In genomic region chr1:47696911-47697441, GRCh38 we compare ENCODE assay signal across 13 cellular contexts.
DNase-seq lines count a peak whose midpoint lies in the region; ATAC-seq and TF ChIP-seq lines count a peak whose summit lies in the region.
"Had no signal": no experiment of that assay in that cellular context is flagged by ENCODE, and none has a peak within 500 bp of the region (broad histone marks: within the 10 kb centered on the region; RNA-seq: fewer than 3 reads in every experiment).

No MANE protein-coding gene starts in this region.

- H2AFZ ChIP-seq in GM23338: no peak overlapping the region

- H3K36me3 ChIP-seq in HUES48 (ENCODE audit: control insufficient read depth, insufficient read depth, low read length) (no peaks in the 10 kb centered on the region), liver (ENCODE audit: control insufficient read depth in 4 of 4, insufficient read depth in 3 of 4, low read depth in 1 of 4, low read length in 3 of 4) (no peaks in the 10 kb centered on the region), GM23338 (ENCODE audit: insufficient read depth) (no peaks in the 10 kb centered on the region)
- H3K36me3 ChIP-seq: right atrium auricular region had no signal

- TF ChIP-seq CTCF in liver (IDR thresholded peaks at IDR 0.05; ENCODE audit: low read depth, low read length, missing input control) (no peak), GM23338 (conservative IDR thresholded peaks at IDR 0.05; ENCODE audit: low read depth in 2 of 2) (no peak)

- H3F3A ChIP-seq in GM23338 (replicated peaks; ENCODE audit: low read depth): no peaks in the 10 kb centered on the region

- H3K4me3 ChIP-seq in HUES48 (ENCODE audit: low read depth, low read length): no peak overlapping the region
- no peak overlapping the region for H3K4me3 ChIP-seq in liver (ENCODE audit: low read depth in 1 of 3, low read length in 3 of 3)
- H3K4me3 ChIP-seq in GM23338: no peak overlapping the region
- H3K4me3 ChIP-seq: right atrium auricular region had no signal

- H3K9ac ChIP-seq in HUES48 (ENCODE audit: low read depth, low read length): no peak overlapping the region
- no peak overlapping the region for H3K9ac ChIP-seq in liver (ENCODE audit: low read depth in 1 of 2, low read length in 2 of 2)

- ATAC-seq in GM21528 (IDR thresholded peaks at IDR 0.05; ENCODE audit: low FRiP score, unreplicated experiment) (no peak), GM23338 (no peak)
- ATAC-seq: activated T-cell treated with anti-CD3 and anti-CD28 coated beads, Interleukin-2, amount 50 U/mL, for 4 hours; Panc1 had no signal

- H3K9me3 Mint-ChIP-seq in GM23338: no peaks in the 10 kb centered on the region
- H3K9me3 Mint-ChIP-seq: activated T-cell treated with anti-CD3 and anti-CD28 coated beads, Interleukin-2, amount 50 U/mL, for 4 hours; CD4-positive, alpha-beta T cell had no signal

- H3K4me1 Mint-ChIP-seq in GM23338: peaks cover 4% of the 10 kb centered on the region; the same call in 2 of the 3 replicates

- peaks cover 8% of the 10 kb centered on the region for H3K27me3 Mint-ChIP-seq in GM23338 (ENCODE audit: insufficient read depth, low read depth, poor library complexity)

- H3K9me3 ChIP-seq in HUES48 (ENCODE audit: control insufficient read depth, insufficient read depth, low read length) (no peaks in the 10 kb centered on the region), liver (ENCODE audit: control insufficient read depth in 4 of 4, low read length in 3 of 4) (no peaks in the 10 kb centered on the region)
- H3K9me3 ChIP-seq: right atrium auricular region had no signal

- H3K9me2 ChIP-seq in GM23338 (ENCODE audit: insufficient read depth): no peaks in the 10 kb centered on the region

- WGBS in liver: 91% methylated on average over 3 of the region's 3 CpGs

- TF ChIP-seq RAD21 in liver (IDR thresholded peaks at IDR 0.05): peak in 1 of 2 donors; percentile 30

- peak; percentile 8 for DNase-seq in RKO (ENCODE audit: low spot score)
- peak; percentile 29 for DNase-seq in superior temporal gyrus (ENCODE audit: extremely low spot score)
- DNase-seq in stimulated activated CD4-positive, alpha-beta T cell treated with anti-CD3 and anti-CD28 coated beads, Interleukin-2, amount 100 ng/mL, for 24 hours: no peak
- DNase-seq in GM23338 (ENCODE audit: low spot score): no peak
- DNase-seq: activated CD4-positive, alpha-beta T cell treated with anti-CD3 and anti-CD28 coated beads for 1 hour; activated T-cell treated with anti-CD3 and anti-CD28 coated beads, Interleukin-2, amount 50 U/mL, for 4 hours; T-helper 1 cell had no signal

- H3K27ac Mint-ChIP-seq in GM23338: no peak overlapping the region
- H3K27ac Mint-ChIP-seq: CD4-positive, alpha-beta T cell had no signal

- H3K27ac ChIP-seq in HUES48 (ENCODE audit: low read depth, low read length): peak overlapping the region; percentile 26
- no peak overlapping the region for H3K27ac ChIP-seq in liver (ENCODE audit: low read depth in 1 of 2, low read length in 2 of 2)
- no peak overlapping the region for H3K27ac ChIP-seq in GM23338 (ENCODE audit: low read depth)
- H3K27ac ChIP-seq: right atrium auricular region had no signal

- H3K36me3 Mint-ChIP-seq in GM23338 (ENCODE audit: low read depth): no peaks in the 10 kb centered on the region

- H3K27me3 ChIP-seq in HUES48 (ENCODE audit: control insufficient read depth, insufficient read depth, low read length): no peaks in the 10 kb centered on the region
- no peaks in the 10 kb centered on the region for H3K27me3 ChIP-seq in liver (ENCODE audit: control insufficient read depth in 4 of 4, insufficient read depth in 4 of 4, low read length in 3 of 4)
- no peaks in the 10 kb centered on the region for H3K27me3 ChIP-seq in GM23338 (ENCODE audit: insufficient read depth)
- H3K27me3 ChIP-seq: right atrium auricular region had no signal

- no peaks in the 10 kb centered on the region for H3K79me2 ChIP-seq in GM23338 (replicated peaks; ENCODE audit: insufficient read depth)

- H3K4me1 ChIP-seq in HUES48 (ENCODE audit: control insufficient read depth, insufficient read depth, low read length) (peaks cover 5% of the 10 kb centered on the region), liver (ENCODE audit: control insufficient read depth in 4 of 4, insufficient read depth in 4 of 4, low read length in 3 of 4) (peaks cover 0 to 5% (median 4%) of the 10 kb centered on the region in 4 donors), GM23338 (ENCODE audit: insufficient read depth) (no peaks in the 10 kb centered on the region)
- H3K4me1 ChIP-seq: right atrium auricular region had no signal

- no peak overlapping the region for H3K4me2 ChIP-seq in GM23338

- no peak overlapping the region for H3K4me3 Mint-ChIP-seq in GM23338
- H3K4me3 Mint-ChIP-seq: activated T-cell treated with anti-CD3 and anti-CD28 coated beads, Interleukin-2, amount 50 U/mL, for 4 hours; CD4-positive, alpha-beta T cell had no signal

- H4K20me1 ChIP-seq in GM23338 (replicated peaks; ENCODE audit: insufficient read depth): no peaks in the 10 kb centered on the region

TF ChIP-seq in liver, 16 proteins besides CTCF, POLR2A, EP300 and RAD21 (continues in another document):
- TF ChIP-seq TAF1 (conservative IDR thresholded peaks at IDR 0.05): no peak
- peak in 1 of 2 donors; percentile 55 for TF ChIP-seq JUND (IDR thresholded peaks at IDR 0.05)
- no peak for TF ChIP-seq GABPA (IDR thresholded peaks at IDR 0.05 in 1 of 2, conservative IDR thresholded peaks at IDR 0.05 in 1 of 2)
- peak; percentile 45 for TF ChIP-seq YY1 (IDR thresholded peaks at IDR 0.05)
- TF ChIP-seq ATF3 (IDR thresholded peaks at IDR 0.05): no peak
- peak; percentile 83 for TF ChIP-seq SP1 (IDR thresholded peaks at IDR 0.05)
- peak; percentile 55 for TF ChIP-seq FOXA2 (IDR thresholded peaks at IDR 0.05)
- TF ChIP-seq, protein P1, sequence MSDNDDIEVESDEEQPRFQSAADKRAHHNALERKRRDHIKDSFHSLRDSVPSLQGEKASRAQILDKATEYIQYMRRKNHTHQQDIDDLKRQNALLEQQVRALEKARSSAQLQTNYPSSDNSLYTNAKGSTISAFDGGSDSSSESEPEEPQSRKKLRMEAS (IDR thresholded peaks at IDR 0.05): peak; percentile 78
- TF ChIP-seq, protein P2, sequence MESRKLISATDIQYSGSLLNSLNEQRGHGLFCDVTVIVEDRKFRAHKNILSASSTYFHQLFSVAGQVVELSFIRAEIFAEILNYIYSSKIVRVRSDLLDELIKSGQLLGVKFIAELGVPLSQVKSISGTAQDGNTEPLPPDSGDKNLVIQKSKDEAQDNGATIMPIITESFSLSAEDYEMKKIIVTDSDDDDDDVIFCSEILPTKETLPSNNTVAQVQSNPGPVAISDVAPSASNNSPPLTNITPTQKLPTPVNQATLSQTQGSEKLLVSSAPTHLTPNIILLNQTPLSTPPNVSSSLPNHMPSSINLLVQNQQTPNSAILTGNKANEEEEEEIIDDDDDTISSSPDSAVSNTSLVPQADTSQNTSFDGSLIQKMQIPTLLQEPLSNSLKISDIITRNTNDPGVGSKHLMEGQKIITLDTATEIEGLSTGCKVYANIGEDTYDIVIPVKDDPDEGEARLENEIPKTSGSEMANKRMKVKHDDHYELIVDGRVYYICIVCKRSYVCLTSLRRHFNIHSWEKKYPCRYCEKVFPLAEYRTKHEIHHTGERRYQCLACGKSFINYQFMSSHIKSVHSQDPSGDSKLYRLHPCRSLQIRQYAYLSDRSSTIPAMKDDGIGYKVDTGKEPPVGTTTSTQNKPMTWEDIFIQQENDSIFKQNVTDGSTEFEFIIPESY (IDR thresholded peaks at IDR 0.05): no peak
- TF ChIP-seq NR2F2 (IDR thresholded peaks at IDR 0.05): no peak
- TF ChIP-seq HNF4A (conservative IDR thresholded peaks at IDR 0.05): peak; percentile 62 to 85
- peak; percentile 55 for TF ChIP-seq FOXA1 (IDR thresholded peaks at IDR 0.05)
- no peak for TF ChIP-seq HNF4G (IDR thresholded peaks at IDR 0.05)

TF ChIP-seq in GM23338, 12 proteins besides CTCF, POLR2A, EP300 and RAD21:
- TF ChIP-seq ZNF331 (CRISPR knock-in tag; IDR thresholded peaks at IDR 0.05; ENCODE audit: low read depth): no peak
- no peak for TF ChIP-seq EZH2 (IDR thresholded peaks at IDR 0.05; ENCODE audit: low read depth, unreplicated experiment)
- no peak for TF ChIP-seq POLR2AphosphoS5 (IDR thresholded peaks at IDR 0.05; ENCODE audit: low read depth)
- TF ChIP-seq EZH2phosphoT487 (IDR thresholded peaks at IDR 0.05; ENCODE audit: unreplicated experiment): no peak

Comparison
In these comparisons a context has a peak if more than half of its experiments do, and no peak if none do; other contexts are left out.
1. DNase-seq: peak in RKO (single experiment) and superior temporal gyrus (single experiment); none in stimulated activated CD4-positive, alpha-beta T cell treated with anti-CD3 and anti-CD28 coated beads, Interleukin-2, amount 100 ng/mL, for 24 hours (0 of 2) and GM23338 (single experiment).